Comparison of ENCODE assay signal across 24 cellular contexts in the genomic region with DNA sequence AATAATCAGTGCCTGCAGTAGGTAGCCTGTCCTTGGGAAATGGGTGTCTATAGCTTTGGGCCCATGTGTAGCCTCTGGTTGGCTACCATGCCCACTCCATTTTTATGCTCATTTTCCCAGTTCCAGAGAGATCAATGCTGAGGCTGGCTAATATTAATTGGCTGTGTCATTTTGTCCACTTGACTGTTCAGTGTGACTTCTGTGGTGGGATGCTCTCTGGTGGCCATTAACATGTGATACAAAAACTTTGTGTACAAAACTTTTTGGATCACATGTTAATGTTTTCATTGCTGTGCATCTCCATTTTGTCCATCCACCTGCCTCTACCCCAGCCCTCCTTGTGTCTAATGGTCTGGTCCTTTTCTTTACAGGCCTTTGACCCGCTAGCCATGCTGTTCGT. TPM values are rescaled to one million over a fixed set of nuclear protein-coding genes. Genes with fewer than 3 reads are reported as not detected.
A peak's percentile ranks its signal among the peaks of the same experiment; 100 is the strongest.
DNase-seq lines count a peak whose midpoint lies in the region; ATAC-seq, FAIRE-seq and TF ChIP-seq lines count a peak whose summit lies in the region.
"Had no signal": no experiment of that assay in that cellular context is flagged by ENCODE, and none has a peak within 500 bp of the region (broad histone marks: within the 10 kb centered on the region; RNA-seq: fewer than 3 reads in every experiment).

No MANE protein-coding gene starts in this region.

- H3K4me1 Mint-ChIP-seq in activated naive CD8-positive, alpha-beta T cell treated with anti-CD3 and anti-CD28 coated beads, Interleukin-2, amount 50 U/mL, for 24 hours = peaks cover 3% of the 10 kb centered on the region
- H3K4me1 Mint-ChIP-seq: CD4-positive, alpha-beta memory T cell had no signal

- no TSS peak for BruUV-seq in PC-3 (replicated peaks; lab: Mats Ljungman, UMichigan)

- no peaks in the 10 kb centered on the region for H3K36me3 Mint-ChIP-seq in activated naive CD8-positive, alpha-beta T cell treated with anti-CD3 and anti-CD28 coated beads, Interleukin-2, amount 50 U/mL, for 24 hours (ENCODE audit: low read depth)
- H3K36me3 Mint-ChIP-seq: activated CD4-positive, alpha-beta memory T cell treated with anti-CD3 and anti-CD28 coated beads for 36 hours; CD4-positive, alpha-beta memory T cell had no signal

- no peaks in the 10 kb centered on the region for H3K4me1 ChIP-seq in A549
- no peaks in the 10 kb centered on the region for H3K4me1 ChIP-seq in PC-3 (ENCODE audit: insufficient read depth, low read length)
- no peaks in the 10 kb centered on the region for H3K4me1 ChIP-seq in left lung
- H3K4me1 ChIP-seq: ascending aorta had no signal

- H3K9me3 Mint-ChIP-seq in activated naive CD8-positive, alpha-beta T cell treated with anti-CD3 and anti-CD28 coated beads, Interleukin-2, amount 50 U/mL, for 24 hours = peaks cover 7% of the 10 kb centered on the region

- H3K4me3 Mint-ChIP-seq in activated naive CD8-positive, alpha-beta T cell treated with anti-CD3 and anti-CD28 coated beads, Interleukin-2, amount 50 U/mL, for 24 hours = no peak overlapping the region
- H3K4me3 Mint-ChIP-seq: activated CD4-positive, alpha-beta memory T cell treated with anti-CD3 and anti-CD28 coated beads for 36 hours; CD4-positive, alpha-beta memory T cell; stimulated activated naive B cell treated with anti-CD40 and anti-IgM and Interleukin-4, amounts not matched to agents 10 μg/mL and 1 μg/mL and 100 μg/mL, for 72 hours; type B pancreatic cell had no signal

- no peaks in the 10 kb centered on the region for H3F3A ChIP-seq in PC-3 (ENCODE audit: low read length, unreplicated experiment)

- H3K4me3 ChIP-seq in A549 (no peak overlapping the region), PC-3 (ENCODE audit: low read length) (no peak overlapping the region), left lung (no peak overlapping the region)
- H3K4me3 ChIP-seq: ascending aorta had no signal

- intact Hi-C loops in PC-3 (cut with micrococcal nuclease) = loop anchor here (1.0 kb wide), 1 partner anchor 407 kb away; no protein-coding TSS in a partner anchor
- intact Hi-C loops in left lung (cut with DNase I) = no loop called here

- no peak for TF ChIP-seq EP300 in A549 (IDR thresholded peaks at IDR 0.05)

- H3K36me3 ChIP-seq in PC-3 (ENCODE audit: low read depth, low read length) (no peaks in the 10 kb centered on the region), left lung (no peaks in the 10 kb centered on the region)
- H3K36me3 ChIP-seq: ascending aorta had no signal

- no peak overlapping the region for H2AFZ ChIP-seq in PC-3 (ENCODE audit: low read length)

- H3K27me3 ChIP-seq in PC-3 (ENCODE audit: low read length) (no peaks in the 10 kb centered on the region), left lung (no peaks in the 10 kb centered on the region)
- H3K27me3 ChIP-seq: ascending aorta had no signal

- POLR2A ChIA-PET in A549 (lab: Yijun Ruan, JAX) = no interaction called here
- POLR2A ChIA-PET in PC-3 (lab: Charles Lee; ENCODE audit: unreplicated experiment) = no interaction called here

- TF ChIP-seq POLR2A in A549 (IDR thresholded peaks at IDR 0.05; ENCODE audit: low read length) = no peak

- H4K20me1 ChIP-seq in PC-3 (ENCODE audit: low read length) = no peaks in the 10 kb centered on the region

- ATAC-seq in A549 = no peak
- no peak for ATAC-seq in PC-3
- ATAC-seq in left lung = peak; percentile 21
- ATAC-seq in activated naive CD8-positive, alpha-beta T cell treated with anti-CD3 and anti-CD28 coated beads, Interleukin-2, amount 50 U/mL, for 24 hours = no peak
- no peak for ATAC-seq in activated CD4-positive, CD25-positive, alpha-beta regulatory T cell treated with anti-CD3 and anti-CD28 coated beads, Interleukin-2, amount 50 U/mL, for 24 hours

- 74% methylated on average over 2 of the region's 2 CpGs for WGBS in A549 (ENCODE audit: missing lambda C conversion rate)

- 0 out of 3 replicates have a peak, but pooled peaks have one; percentile 13 for TF ChIP-seq CTCF in A549 (IDR thresholded peaks at IDR 0.05)
- TF ChIP-seq CTCF in GM13977 (IDR thresholded peaks at IDR 0.05; ENCODE audit: extremely low read depth, insufficient read depth, missing control alignments) = peak; percentile 23
- TF ChIP-seq CTCF in PC-3 (conservative IDR thresholded peaks at IDR 0.05; ENCODE audit: low read depth, low read length) = peak; percentile 27; the same call in 1 of the 2 replicates
- no peak for TF ChIP-seq CTCF in left lung (IDR thresholded peaks at IDR 0.05)

- peak in 1 of 2 experiments; percentile 40; a peak in 2 of 5 replicates for TF ChIP-seq RAD21 in A549 (conservative IDR thresholded peaks at IDR 0.05 in 1 of 2, IDR thresholded peaks at IDR 0.05 in 1 of 2)

- H3K27ac ChIP-seq in A549 (no peak overlapping the region), PC-3 (ENCODE audit: low read length) (no peak overlapping the region), left lung (no peak overlapping the region)
- H3K27ac ChIP-seq: ascending aorta, RWPE1, VCaP had no signal

- no peak overlapping the region for H3K27ac Mint-ChIP-seq in activated naive CD8-positive, alpha-beta T cell treated with anti-CD3 and anti-CD28 coated beads, Interleukin-2, amount 50 U/mL, for 24 hours
- H3K27ac Mint-ChIP-seq: activated CD4-positive, alpha-beta memory T cell treated with anti-CD3 and anti-CD28 coated beads for 36 hours; CD4-positive, alpha-beta memory T cell; stimulated activated naive B cell treated with anti-CD40 and anti-IgM and Interleukin-4, amounts not matched to agents 10 μg/mL and 1 μg/mL and 100 μg/mL, for 72 hours; type B pancreatic cell had no signal

- H3K9me3 ChIP-seq in A549 = peaks cover 9% of the 10 kb centered on the region
- H3K9me3 ChIP-seq in PC-3 (ENCODE audit: low read length) = no peaks in the 10 kb centered on the region
- H3K9me3 ChIP-seq in left lung = peaks cover 0 to 8% of the 10 kb centered on the region in 2 donors
- H3K9me3 ChIP-seq: ascending aorta had no signal

- H3K79me2 ChIP-seq in PC-3 (ENCODE audit: low read length) = no peaks in the 10 kb centered on the region

- CTCF ChIA-PET in A549 (lab: Yijun Ruan, JAX) (interaction anchor here (0.5 to 1.4 kb wide), 4 partner anchors 8 to 422 kb away, joined by 3 to 4 read pairs (median 4); no protein-coding TSS in a partner anchor), PC-3 (lab: Charles Lee) (no interaction called here)

- H3K4me2 ChIP-seq in A549 = no peak overlapping the region
- H3K4me2 ChIP-seq in PC-3 (ENCODE audit: low read length) = no peak overlapping the region

- no peak for FAIRE-seq in A549 (lab: Jason Lieb, UNC)

- H3K9me2 ChIP-seq in PC-3 (replicated peaks; ENCODE audit: low read length) = no peaks in the 10 kb centered on the region

- in situ Hi-C loops in GM13977 (cut with MboI; ENCODE audit: low pct_unique_long_range_greater_than_20kb, low sequenced_read_pairs, unreplicated experiment) = loop anchor here (10.0 kb wide), 1 partner anchor 406 kb away; no protein-coding TSS in a partner anchor

- H3K27me3 Mint-ChIP-seq in activated naive CD8-positive, alpha-beta T cell treated with anti-CD3 and anti-CD28 coated beads, Interleukin-2, amount 50 U/mL, for 24 hours = no peaks in the 10 kb centered on the region
- H3K27me3 Mint-ChIP-seq: activated CD4-positive, alpha-beta memory T cell treated with anti-CD3 and anti-CD28 coated beads for 36 hours; CD4-positive, alpha-beta memory T cell had no signal

- DNase-seq in A549 (ENCODE audit: low read depth in 1 of 2, low spot score in 1 of 2) (no peak), GM13977 (ENCODE audit: low spot score) (no peak), PC-3 (peak; percentile 5), left lung (no peak), GM19240 (ENCODE audit: insufficient read length, low spot score) (no peak), HT-29 (ENCODE audit: low spot score) (no peak)
- DNase-seq in activated naive CD8-positive, alpha-beta T cell treated with anti-CD3 and anti-CD28 coated beads, Interleukin-2, amount 50 U/mL, for 24 hours = no peak
- DNase-seq: activated CD4-positive, alpha-beta memory T cell treated with anti-CD3 and anti-CD28 coated beads for 36 hours; activated naive CD4-positive, alpha-beta T cell treated with Interleukin-2 at 50 U/mL for 16 hours; CD4-positive, alpha-beta memory T cell; DMS53; foreskin fibroblast; Karpas-422; NCI-H1417 treated with DMSO at 0.1 percent for 48 hours; NCI-H2171; retina; stimulated activated CD4-positive, alpha-beta T cell treated with anti-CD3 and anti-CD28 coated beads, Interleukin-15, amount 100 ng/mL, for 24 hours; stimulated activated naive B cell treated with anti-CD40 and anti-IgM and Interleukin-4, amounts not matched to agents 10 μg/mL and 1 μg/mL and 100 μg/mL, for 72 hours; T-helper 1 cell had no signal

- H3K9ac ChIP-seq in PC-3 (ENCODE audit: low read length) = no peak overlapping the region

TF ChIP-seq in A549, 52 proteins besides CTCF, POLR2A, EP300 and RAD21:
- 0 out of 3 replicates have a peak, but pooled peaks have one; percentile 23 for TF ChIP-seq SMC3 (IDR thresholded peaks at IDR 0.05)
- no peak for TF ChIP-seq RCOR1 (IDR thresholded peaks at IDR 0.05; ENCODE audit: low read depth, low read length)
- TF ChIP-seq GATA3 (IDR thresholded peaks at IDR 0.05; ENCODE audit: borderline replicate concordance) = no peak

RNA-seq across cellular contexts. Expression of a gene that starts 22.7 kb away (rescaled TPM):
- 773 and 848 TPM in 2 replicates for polyA plus RNA-seq in A549 (2011; rRNA removed)
- polyA plus RNA-seq in A549 (2012; cell fraction: cytosol; rRNA removed) = 842 and 1,013 TPM in 2 replicates
- 1,036 and 2,636 TPM in 2 replicates for polyA plus RNA-seq in A549 (2012; cell fraction: nucleus; rRNA removed)
- polyA plus RNA-seq in A549 (2017; fragmentation: RNase III; extraction: RNeasy Plus Mini Kit Qiagen cat#74134 plus additional on column Dnase treatment) = 830 to 987 TPM (median 875 TPM) in 3 replicates
- polyA minus RNA-seq in A549 (2011; rRNA and poly(A)+ RNA removed) = 792 and 808 TPM in 2 replicates
- 469 and 506 TPM in 2 replicates for total RNA-seq in PC-3 (2014; rRNA removed)
- 1,000 to 10,000 TPM; 1,589 to 1,774 TPM for total RNA-seq in left lung
- 0.08 TPM in 1 of 2 replicates, not detected in the other for total RNA-seq in HT-29 (2014; rRNA removed; shearing (Covaris generic))

RNA-seq across cellular contexts. Expression of a gene that starts 49.3 kb away (rescaled TPM):
- polyA plus RNA-seq in A549 (2011; rRNA removed) (5.7 and 7.4 TPM in 2 replicates), A549 (2017; fragmentation: RNase III; extraction: RNeasy Plus Mini Kit Qiagen cat#74134 plus additional on column Dnase treatment) (2.4 to 3.4 TPM (median 3.3 TPM) in 3 replicates)
- polyA plus RNA-seq in A549 (2012; cell fraction: cytosol; rRNA removed) = 1.8 and 1.9 TPM in 2 replicates
- polyA plus RNA-seq in A549 (2012; cell fraction: nucleus; rRNA removed) = 1.0 and 1.1 TPM in 2 replicates
- polyA minus RNA-seq in A549 (2011; rRNA and poly(A)+ RNA removed) = 4.6 and 5.1 TPM in 2 replicates
- total RNA-seq in PC-3 (2014; rRNA removed) (1.3 and 2.0 TPM in 2 replicates), left lung (10 to 100 TPM in 1 of 2 donors, 1 to 10 TPM in 1; 6.6 to 11.5 TPM)
- total RNA-seq in HT-29 (2014; rRNA removed; shearing (Covaris generic)) = 1.3 and 3.2 TPM in 2 replicates

Comparison
In these comparisons a context has a peak if more than half of its experiments do, and no peak if none do; other contexts are left out.
1. CTCF ChIP-seq: peak in A549 (single experiment), GM13977 (single experiment) and PC-3 (single experiment); none in left lung (0 of 2).
2. RNA of a gene that starts 22.7 kb away (total RNA-seq): 1,589 to 1,774 TPM in left lung and 469 to 506 TPM in PC-3; 0.08 TPM in HT-29; every median in the first group is over 100 times any median in the second.